ENCODE assay signal across 9 cellular contexts in the genomic region with DNA sequence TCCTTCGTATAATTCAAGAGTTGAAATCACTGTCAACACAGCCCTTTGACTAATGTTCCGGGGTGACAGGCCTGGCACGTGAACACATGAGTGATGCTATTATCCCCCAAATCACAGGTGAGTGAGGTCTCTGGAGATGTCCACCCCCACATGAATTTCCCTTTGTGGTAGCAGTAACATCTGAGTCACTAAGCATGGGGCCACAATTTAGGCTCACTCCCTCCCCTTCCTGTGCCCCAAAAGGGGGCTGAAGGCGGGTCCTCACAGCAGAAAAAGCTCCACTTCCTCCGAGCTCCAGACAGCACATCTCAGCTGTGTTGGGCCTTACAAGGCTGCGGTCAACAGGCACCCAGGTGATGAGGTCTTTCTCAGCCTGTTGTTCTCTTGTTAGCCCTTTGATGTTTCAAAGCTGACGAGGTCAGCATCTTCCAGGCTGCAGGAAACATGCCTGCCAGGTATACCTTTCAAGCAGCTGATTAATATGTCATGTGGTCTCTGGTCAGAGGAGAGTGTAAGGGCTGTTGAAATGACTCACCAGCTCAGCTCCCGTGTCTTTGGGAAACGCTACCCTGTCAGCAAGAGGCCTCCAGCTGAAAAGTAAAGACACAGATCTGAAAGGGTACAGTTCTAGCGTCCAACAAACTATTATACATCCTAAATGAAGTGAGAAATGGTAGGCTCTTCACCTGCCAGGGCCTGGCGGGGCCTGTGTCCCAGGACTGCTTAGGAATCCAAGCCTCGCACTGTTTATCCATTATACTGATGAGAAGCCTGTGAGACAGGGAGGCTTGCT.
DNase-seq lines count a peak whose midpoint lies in the region; FAIRE-seq and TF ChIP-seq lines count a peak whose summit lies in the region.
"Had no signal": no experiment of that assay in that cellular context is flagged by ENCODE, and none has a peak within 500 bp of the region (broad histone marks: within the 10 kb centered on the region; RNA-seq: fewer than 3 reads in every experiment).

No MANE protein-coding gene starts in this region.

- peak overlapping the region; percentile 4; the same call in 1 of the 2 replicates for H3K4me3 Mint-ChIP-seq in HFFc6

- H3K27ac ChIP-seq in prostate gland = no peak overlapping the region
- H3K27ac ChIP-seq: VCaP had no signal

- FAIRE-seq in GM12891 (lab: Jason Lieb, UNC) = peak; percentile 95

- intact Hi-C loops in prostate gland (cut with DNase I) = no loop called here

- H3K9me3 Mint-ChIP-seq in HFFc6 = no peaks in the 10 kb centered on the region

- WGBS in prostate gland = 83% methylated on average over 12 of the region's 12 CpGs

- no peaks in the 10 kb centered on the region for H3K27me3 ChIP-seq in prostate gland (replicated peaks; ENCODE audit: insufficient read depth)

- H3K27ac Mint-ChIP-seq in HFFc6 = peak overlapping the region; percentile 99

- no peaks in the 10 kb centered on the region for H3K4me1 ChIP-seq in prostate gland (replicated peaks)

- no peaks in the 10 kb centered on the region for H3K36me3 ChIP-seq in prostate gland

- H3K36me3 Mint-ChIP-seq in HFFc6 (ENCODE audit: low read depth) = no peaks in the 10 kb centered on the region

- no peak overlapping the region for H3K4me3 ChIP-seq in prostate gland

- TF ChIP-seq CTCF in HFFc6 (IDR thresholded peaks at IDR 0.05) = no peak
- TF ChIP-seq CTCF in prostate gland (IDR thresholded peaks at IDR 0.05) = no peak

- no peak for TF ChIP-seq POLR2A in GM12891 (IDR thresholded peaks at IDR 0.05; ENCODE audit: low read depth, low read length)
- no peak for TF ChIP-seq POLR2A in prostate gland (IDR thresholded peaks at IDR 0.05)

- peaks cover 99% of the 10 kb centered on the region for H3K4me1 Mint-ChIP-seq in HFFc6 (ENCODE audit: low read depth)

- peak; percentile 63 for DNase-seq in GM12891 (ENCODE audit: insufficient read length, low spot score)
- DNase-seq in HFFc6 = peak; percentile 63
- DNase-seq in NAMALWA (ENCODE audit: low spot score) = peak; percentile 38
- peak; percentile 80 for DNase-seq in activated CD8-positive, alpha-beta memory T cell treated with anti-CD3 and anti-CD28 coated beads, Interleukin-2, amount 50 U/mL, for 4 hours
- peak; percentile 88 for DNase-seq in glomerular visceral epithelial cell (ENCODE audit: extremely low spot score)
- peak; percentile 47 to 56 for DNase-seq in stimulated activated CD4-positive, alpha-beta T cell treated with anti-CD3 and anti-CD28 coated beads, Interleukin-2, amount 100 ng/mL, for 48 hours
- no peak for DNase-seq in prostate gland (ENCODE audit: low spot score)
- no peak for DNase-seq in HuH-7 (ENCODE audit: low spot score)

- no peaks in the 10 kb centered on the region; the same call in 1 of the 2 replicates for H3K27me3 Mint-ChIP-seq in HFFc6 (ENCODE audit: insufficient read depth)

- H3K9me3 ChIP-seq in prostate gland = no peaks in the 10 kb centered on the region

TF ChIP-seq in GM12891, 5 proteins besides CTCF, POLR2A, EP300 and RAD21:
- peak; percentile 93 for TF ChIP-seq POU2F2 (IDR thresholded peaks at IDR 0.05; ENCODE audit: low read depth, low read length)
- peak; percentile 88 for TF ChIP-seq SPI1 (IDR thresholded peaks at IDR 0.05; ENCODE audit: low read depth, low read length)
- TF ChIP-seq TAF1 (IDR thresholded peaks at IDR 0.05; ENCODE audit: low read depth, low read length) = 0 out of 2 replicates have a peak, but pooled peaks have one; percentile 37
- no peak for TF ChIP-seq PAX5 (IDR thresholded peaks at IDR 0.05; ENCODE audit: insufficient read depth, low read length, severe bottlenecking)
- TF ChIP-seq POLR2AphosphoS5 (IDR thresholded peaks at IDR 0.05; ENCODE audit: low read depth, low read length) = peak; percentile 73

Comparison
In these comparisons a context has a peak if more than half of its experiments do, and no peak if none do; other contexts are left out.
1. DNase-seq: peak in GM12891 (single experiment), HFFc6 (single experiment), NAMALWA (single experiment), activated CD8-positive, alpha-beta memory T cell treated with anti-CD3 and anti-CD28 coated beads, Interleukin-2, amount 50 U/mL, for 4 hours (single experiment), glomerular visceral epithelial cell (single experiment) and stimulated activated CD4-positive, alpha-beta T cell treated with anti-CD3 and anti-CD28 coated beads, Interleukin-2, amount 100 ng/mL, for 48 hours (2 of 2); none in prostate gland (single experiment) and HuH-7 (single experiment).